1 cellular context compared by ENCODE assay signal in the genomic region with DNA sequence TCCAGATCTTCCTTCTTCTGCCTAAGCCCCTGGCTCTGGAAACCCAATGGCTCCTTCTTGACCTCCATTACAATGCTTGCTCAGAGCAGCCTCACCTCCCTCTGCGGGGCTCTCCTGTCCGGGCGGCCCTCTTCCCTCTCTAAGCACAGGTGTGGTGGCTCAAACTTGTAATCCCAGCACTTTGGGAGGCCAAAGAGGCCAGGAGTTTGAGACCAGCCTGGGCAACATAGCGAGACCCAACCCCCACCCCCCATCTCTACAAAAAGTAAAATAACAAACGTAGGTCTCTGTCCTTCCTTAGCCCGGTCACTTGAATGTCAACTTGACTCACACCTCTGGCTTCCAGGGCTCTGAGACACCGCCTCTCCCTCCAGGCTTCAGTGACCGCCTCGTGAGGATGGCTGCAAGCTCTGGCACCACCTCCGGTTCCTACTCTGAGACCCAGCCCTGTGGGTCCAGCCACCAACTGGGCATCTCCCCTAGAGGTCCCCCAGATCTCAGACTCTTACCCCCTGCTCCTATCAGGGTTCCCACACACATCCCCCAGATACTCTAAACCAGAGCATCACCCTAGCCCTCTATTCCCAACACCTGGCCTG.
TF ChIP-seq lines count a peak whose summit lies in the region.

No MANE protein-coding gene starts in this region.

TF ChIP-seq in A549, 52 proteins besides CTCF, POLR2A, EP300 and RAD21 (continued from another document):
- TF ChIP-seq, protein P1, sequence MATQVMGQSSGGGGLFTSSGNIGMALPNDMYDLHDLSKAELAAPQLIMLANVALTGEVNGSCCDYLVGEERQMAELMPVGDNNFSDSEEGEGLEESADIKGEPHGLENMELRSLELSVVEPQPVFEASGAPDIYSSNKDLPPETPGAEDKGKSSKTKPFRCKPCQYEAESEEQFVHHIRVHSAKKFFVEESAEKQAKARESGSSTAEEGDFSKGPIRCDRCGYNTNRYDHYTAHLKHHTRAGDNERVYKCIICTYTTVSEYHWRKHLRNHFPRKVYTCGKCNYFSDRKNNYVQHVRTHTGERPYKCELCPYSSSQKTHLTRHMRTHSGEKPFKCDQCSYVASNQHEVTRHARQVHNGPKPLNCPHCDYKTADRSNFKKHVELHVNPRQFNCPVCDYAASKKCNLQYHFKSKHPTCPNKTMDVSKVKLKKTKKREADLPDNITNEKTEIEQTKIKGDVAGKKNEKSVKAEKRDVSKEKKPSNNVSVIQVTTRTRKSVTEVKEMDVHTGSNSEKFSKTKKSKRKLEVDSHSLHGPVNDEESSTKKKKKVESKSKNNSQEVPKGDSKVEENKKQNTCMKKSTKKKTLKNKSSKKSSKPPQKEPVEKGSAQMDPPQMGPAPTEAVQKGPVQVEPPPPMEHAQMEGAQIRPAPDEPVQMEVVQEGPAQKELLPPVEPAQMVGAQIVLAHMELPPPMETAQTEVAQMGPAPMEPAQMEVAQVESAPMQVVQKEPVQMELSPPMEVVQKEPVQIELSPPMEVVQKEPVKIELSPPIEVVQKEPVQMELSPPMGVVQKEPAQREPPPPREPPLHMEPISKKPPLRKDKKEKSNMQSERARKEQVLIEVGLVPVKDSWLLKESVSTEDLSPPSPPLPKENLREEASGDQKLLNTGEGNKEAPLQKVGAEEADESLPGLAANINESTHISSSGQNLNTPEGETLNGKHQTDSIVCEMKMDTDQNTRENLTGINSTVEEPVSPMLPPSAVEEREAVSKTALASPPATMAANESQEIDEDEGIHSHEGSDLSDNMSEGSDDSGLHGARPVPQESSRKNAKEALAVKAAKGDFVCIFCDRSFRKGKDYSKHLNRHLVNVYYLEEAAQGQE (IDR thresholded peaks at IDR 0.05) = no peak
- TF ChIP-seq, protein P2, sequence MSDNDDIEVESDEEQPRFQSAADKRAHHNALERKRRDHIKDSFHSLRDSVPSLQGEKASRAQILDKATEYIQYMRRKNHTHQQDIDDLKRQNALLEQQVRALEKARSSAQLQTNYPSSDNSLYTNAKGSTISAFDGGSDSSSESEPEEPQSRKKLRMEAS (IDR thresholded peaks at IDR 0.05) = no peak
- no peak for TF ChIP-seq EHMT2 (IDR thresholded peaks at IDR 0.05; ENCODE audit: low read depth)
- no peak for TF ChIP-seq TP53 (CRISPR knock-in tag; IDR thresholded peaks at IDR 0.05)
- TF ChIP-seq, protein P3, sequence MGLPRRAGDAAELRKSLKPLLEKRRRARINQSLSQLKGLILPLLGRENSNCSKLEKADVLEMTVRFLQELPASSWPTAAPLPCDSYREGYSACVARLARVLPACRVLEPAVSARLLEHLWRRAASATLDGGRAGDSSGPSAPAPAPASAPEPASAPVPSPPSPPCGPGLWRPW (IDR thresholded peaks at IDR 0.05) = no peak
- TF ChIP-seq BHLHE40 (IDR thresholded peaks at IDR 0.05; ENCODE audit: low read depth, low read length) = no peak
- no peak for TF ChIP-seq SMC3 (IDR thresholded peaks at IDR 0.05)
- TF ChIP-seq ZC3H11A (IDR thresholded peaks at IDR 0.05) = no peak
- TF ChIP-seq HOXB5 (CRISPR knock-in tag; IDR thresholded peaks at IDR 0.05) = no peak
- no peak for TF ChIP-seq ZFP36 (IDR thresholded peaks at IDR 0.05; ENCODE audit: borderline replicate concordance, partially characterized antibody)
- TF ChIP-seq MAFK (IDR thresholded peaks at IDR 0.05; ENCODE audit: partially characterized antibody) = no peak
- no peak for TF ChIP-seq SREBF2 (IDR thresholded peaks at IDR 0.05)
- no peak for TF ChIP-seq RCOR1 (IDR thresholded peaks at IDR 0.05; ENCODE audit: low read depth, low read length)
- no peak for TF ChIP-seq NFE2L2 (conservative IDR thresholded peaks at IDR 0.05; ENCODE audit: low read length)
- TF ChIP-seq KDM5A (IDR thresholded peaks at IDR 0.05) = no peak
